ENCODE assay signal across 15 cellular contexts in the genomic region with DNA sequence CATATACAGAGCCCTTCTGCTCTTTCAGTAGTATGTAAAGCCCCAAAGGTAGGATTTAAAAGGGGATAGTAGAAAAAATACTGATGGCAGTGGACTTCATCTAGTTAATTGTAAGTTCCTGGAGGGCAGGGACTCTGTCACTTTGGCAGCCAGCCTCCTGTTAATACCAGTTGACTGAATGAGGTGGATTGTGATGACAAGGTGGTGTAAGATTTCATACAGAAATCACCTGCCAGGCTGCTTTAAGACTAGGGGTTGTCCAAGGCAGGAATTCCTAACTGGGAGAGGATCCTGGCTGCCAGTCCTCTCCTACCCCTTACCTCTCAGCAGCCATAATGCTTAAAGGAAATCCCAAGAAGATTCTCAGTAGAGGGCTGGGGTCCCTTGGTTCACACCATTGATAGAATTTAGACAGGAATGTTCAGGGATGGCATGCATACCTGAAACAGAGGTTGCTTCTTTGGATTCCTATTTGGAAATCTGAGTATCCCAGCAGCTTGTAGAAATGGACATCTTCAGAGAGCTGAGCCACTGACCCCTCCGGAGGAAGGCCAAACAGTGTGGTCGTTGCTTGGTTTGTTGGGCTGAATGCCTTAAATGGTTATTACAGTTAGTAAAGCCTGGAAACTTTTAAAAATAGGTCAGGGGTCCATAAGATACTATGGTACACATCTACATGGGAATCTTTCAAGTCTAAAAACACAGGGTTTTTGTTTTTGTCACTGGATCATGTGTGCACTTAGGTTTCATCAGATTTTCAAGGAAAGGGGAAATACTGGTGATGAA. TPM values are rescaled to one million over a fixed set of nuclear protein-coding genes. Genes with fewer than 3 reads are reported as not detected.
DNase-seq lines count a peak whose midpoint lies in the region; ATAC-seq, FAIRE-seq and TF ChIP-seq lines count a peak whose summit lies in the region.
"Had no signal": no experiment of that assay in that cellular context is flagged by ENCODE, and none has a peak within 500 bp of the region (broad histone marks: within the 10 kb centered on the region; RNA-seq: fewer than 3 reads in every experiment).

No MANE protein-coding gene starts in this region.

- H3K23ac ChIP-seq in mesenchymal stem cell (ENCODE audit: low read length in 2 of 2), result no peak overlapping the region

- H3K27me3 ChIP-seq in bronchial epithelial cell (ENCODE audit: control insufficient read depth, insufficient read depth, low read length) (no peaks in the 10 kb centered on the region), mesenchymal stem cell (ENCODE audit: control insufficient read depth in 1 of 2, insufficient read depth in 1 of 2, low read length in 2 of 2) (no peaks in the 10 kb centered on the region)
- H3K27me3 ChIP-seq: SJSA1 had no signal

- no peak overlapping the region for H2AK5ac ChIP-seq in mesenchymal stem cell (ENCODE audit: low read length, severe bottlenecking)

- no peak overlapping the region for H3K27ac ChIP-seq in mesenchymal stem cell (ENCODE audit: low read length, poor library complexity, severe bottlenecking)
- H3K27ac ChIP-seq: SJSA1 had no signal

- no peak overlapping the region for H4K91ac ChIP-seq in mesenchymal stem cell (ENCODE audit: low read length)

- H3K27ac Mint-ChIP-seq in activated naive CD4-positive, alpha-beta T cell treated with anti-CD3 and anti-CD28 coated beads, Interleukin-2, amount 50 U/mL, for 24 hours, result peak overlapping the region; percentile 61
- H3K27ac Mint-ChIP-seq: activated naive CD4-positive, alpha-beta T cell treated with anti-CD3 and anti-CD28 coated beads, Interleukin-2, amount 10 ng/mL, durations not matched to agents 7 days and 5 days had no signal

- no peak overlapping the region for H2BK12ac ChIP-seq in mesenchymal stem cell (ENCODE audit: low read length in 2 of 2)

- no peak overlapping the region for H3K4ac ChIP-seq in mesenchymal stem cell (ENCODE audit: low read depth in 1 of 2, low read length in 2 of 2)

- H3K9ac ChIP-seq in mesenchymal stem cell (ENCODE audit: low read length), result no peak overlapping the region

- ATAC-seq in HG02678 (IDR thresholded peaks at IDR 0.05; ENCODE audit: unreplicated experiment), result no peak

- H2AFZ ChIP-seq in mesenchymal stem cell (ENCODE audit: low read depth, low read length), result no peak overlapping the region

- FAIRE-seq in bronchial epithelial cell (lab: Jason Lieb, UNC) (peak; percentile 55), RCC 7860 (lab: Jason Lieb, UNC) (no peak)
- FAIRE-seq: frontal cortex had no signal

- H3K4me1 Mint-ChIP-seq in activated naive CD4-positive, alpha-beta T cell treated with anti-CD3 and anti-CD28 coated beads, Interleukin-2, amount 50 U/mL, for 24 hours, result peaks cover 92% of the 10 kb centered on the region

- no peak for DNase-seq in activated naive CD4-positive, alpha-beta T cell (lab: John Stamatoyannopoulos, UW)
- no peak for DNase-seq in bronchial epithelial cell (ENCODE audit: low read depth)
- DNase-seq in mesenchymal stem cell, result peak; percentile 58
- no peak for DNase-seq in SKM-1 treated with dmso at 0.1 percent for 144 hours (lab: John Stamatoyannopoulos, UW; ENCODE audit: unreplicated experiment)
- DNase-seq in NCI-H524 (lab: John Stamatoyannopoulos, UW), result no peak
- no peak for DNase-seq in RCC 7860 (ENCODE audit: low spot score)
- DNase-seq: ACHN; activated naive CD4-positive, alpha-beta T cell treated with anti-CD3 and anti-CD28 coated beads, Interleukin-2, amount 10 ng/mL, durations not matched to agents 7 days and 5 days; HCEC 1CT; midbrain; NCI-H1092 had no signal

- peak overlapping the region in 1 of 2 experiments; percentile 59 for H3K18ac ChIP-seq in mesenchymal stem cell (ENCODE audit: low read depth in 1 of 2, low read length in 2 of 2)

- H4K8ac ChIP-seq in mesenchymal stem cell (ENCODE audit: low read length), result no peak overlapping the region

- peak overlapping the region; percentile 9 for H3K4me3 Mint-ChIP-seq in activated naive CD4-positive, alpha-beta T cell treated with anti-CD3 and anti-CD28 coated beads, Interleukin-2, amount 50 U/mL, for 24 hours
- H3K4me3 Mint-ChIP-seq: activated naive CD4-positive, alpha-beta T cell treated with anti-CD3 and anti-CD28 coated beads, Interleukin-2, amount 10 ng/mL, durations not matched to agents 7 days and 5 days had no signal

- H3K4me3 ChIP-seq in bronchial epithelial cell (ENCODE audit: low read depth, low read length) (no peak overlapping the region), mesenchymal stem cell (ENCODE audit: insufficient read depth in 1 of 2, low read depth in 1 of 2, low read length in 2 of 2) (no peak overlapping the region)
- H3K4me3 ChIP-seq: SJSA1 had no signal

- no peak overlapping the region for H2BK120ac ChIP-seq in mesenchymal stem cell (ENCODE audit: low read depth, low read length)

- peaks cover 3% of the 10 kb centered on the region for H3K4me1 ChIP-seq in mesenchymal stem cell (ENCODE audit: control insufficient read depth, insufficient read depth, low read depth, low read length)

- no peaks in the 10 kb centered on the region for H3K9me3 ChIP-seq in mesenchymal stem cell (ENCODE audit: control insufficient read depth, low read length)
- H3K9me3 ChIP-seq: SJSA1 had no signal

- H2BK15ac ChIP-seq in mesenchymal stem cell (ENCODE audit: low read depth, poor library complexity, severe bottlenecking), result no peak overlapping the region

- no peak overlapping the region for H3K14ac ChIP-seq in mesenchymal stem cell (ENCODE audit: low read length in 2 of 2)

- H3K9me3 Mint-ChIP-seq in activated naive CD4-positive, alpha-beta T cell treated with anti-CD3 and anti-CD28 coated beads, Interleukin-2, amount 50 U/mL, for 24 hours, result no peaks in the 10 kb centered on the region
- H3K9me3 Mint-ChIP-seq: activated naive CD4-positive, alpha-beta T cell treated with anti-CD3 and anti-CD28 coated beads, Interleukin-2, amount 10 ng/mL, durations not matched to agents 7 days and 5 days had no signal

- H3K79me1 ChIP-seq in mesenchymal stem cell (replicated peaks; ENCODE audit: low read length, poor library complexity, severe bottlenecking), result peaks cover 15% of the 10 kb centered on the region

- WGBS in mesenchymal stem cell, result 84% methylated on average over 2 of the region's 2 CpGs

- no peaks in the 10 kb centered on the region for H3K27me3 Mint-ChIP-seq in activated naive CD4-positive, alpha-beta T cell treated with anti-CD3 and anti-CD28 coated beads, Interleukin-2, amount 50 U/mL, for 24 hours
- H3K27me3 Mint-ChIP-seq: activated naive CD4-positive, alpha-beta T cell treated with anti-CD3 and anti-CD28 coated beads, Interleukin-2, amount 10 ng/mL, durations not matched to agents 7 days and 5 days had no signal

- no peak for TF ChIP-seq CTCF in bronchial epithelial cell (IDR thresholded peaks at IDR 0.05; ENCODE audit: insufficient read depth, low read length, severe bottlenecking)

- H2BK5ac ChIP-seq in mesenchymal stem cell (ENCODE audit: low read depth, low read length, poor library complexity, severe bottlenecking), result no peak overlapping the region

- peaks cover 29% of the 10 kb centered on the region for H3K36me3 Mint-ChIP-seq in activated naive CD4-positive, alpha-beta T cell treated with anti-CD3 and anti-CD28 coated beads, Interleukin-2, amount 50 U/mL, for 24 hours

- H3K36me3 ChIP-seq in bronchial epithelial cell (ENCODE audit: control insufficient read depth, insufficient read depth, low read length) (peaks cover 10% of the 10 kb centered on the region), mesenchymal stem cell (ENCODE audit: control insufficient read depth in 1 of 2, insufficient read depth in 2 of 2, low read depth in 1 of 2, low read length in 2 of 2) (peaks cover 20 to 66% of the 10 kb centered on the region in 2 experiments)

- no peak overlapping the region for H3K4me2 ChIP-seq in mesenchymal stem cell (ENCODE audit: low read length, poor library complexity, severe bottlenecking)

RNA-seq across cellular contexts. Expression of a gene that starts 7.5 kb away (rescaled TPM):
- 17.6 and 23.8 TPM in 2 replicates for total RNA-seq in bronchial epithelial cell
- 16.8 TPM for polyA plus RNA-seq in mesenchymal stem cell (2013, experiment 1 of 2)
- polyA plus RNA-seq in mesenchymal stem cell (2013, experiment 2 of 2), result 16.8 TPM
